25 cellular contexts compared by ENCODE assay signal in genomic region chr18:61062241-61062640, GRCh38.
"Had no signal": no experiment of that assay in that cellular context is flagged by ENCODE, and none has a peak within 500 bp of the region (broad histone marks: within the 10 kb centered on the region; RNA-seq: fewer than 3 reads in every experiment).

No MANE protein-coding gene starts in this region.

- H3K36me3 ChIP-seq: colonic mucosa, esophagus muscularis mucosa, esophagus squamous epithelium, gastrocnemius medialis, gastroesophageal sphincter, heart left ventricle, heart right ventricle had no signal

- H3K27ac Mint-ChIP-seq: dendritic cell treated with granulocyte-macrophage colony-stimulating factor and Interleukin-4, amounts not matched to agents 40 ng/mL and 50 ng/mL, for 4 days; effector memory CD8-positive, alpha-beta T cell; endodermal cell had no signal

- H3K4me1 ChIP-seq: colonic mucosa, esophagus muscularis mucosa, esophagus squamous epithelium, foreskin keratinocyte, gastrocnemius medialis, gastroesophageal sphincter, heart left ventricle, heart right ventricle had no signal

- H3K9me3 Mint-ChIP-seq: endodermal cell had no signal

- H3K27me3 ChIP-seq: colonic mucosa, dorsolateral prefrontal cortex, esophagus muscularis mucosa, esophagus squamous epithelium, foreskin keratinocyte, gastrocnemius medialis, gastroesophageal sphincter, heart left ventricle, heart right ventricle had no signal

- H3K4me3 ChIP-seq: colonic mucosa, coronary artery, dorsolateral prefrontal cortex, esophagus muscularis mucosa, esophagus squamous epithelium, gastrocnemius medialis, gastroesophageal sphincter, heart left ventricle, heart right ventricle had no signal

- H3K9me3 ChIP-seq: colonic mucosa, esophagus muscularis mucosa, esophagus squamous epithelium, gastrocnemius medialis, gastroesophageal sphincter, heart left ventricle, heart right ventricle had no signal

- H3K27ac ChIP-seq: colonic mucosa, coronary artery, dorsolateral prefrontal cortex, epithelial cell of prostate, esophagus muscularis mucosa, esophagus squamous epithelium, foreskin keratinocyte, gastrocnemius medialis, gastroesophageal sphincter, heart left ventricle, heart right ventricle had no signal

- H3K4me3 Mint-ChIP-seq: dendritic cell treated with granulocyte-macrophage colony-stimulating factor and Interleukin-4, amounts not matched to agents 40 ng/mL and 50 ng/mL, for 4 days; effector memory CD8-positive, alpha-beta T cell; endodermal cell had no signal

- DNase-seq: colonic mucosa; cortex of kidney; dermis blood vessel endothelial cell; dorsolateral prefrontal cortex; effector CD4-positive, alpha-beta T cell; effector CD8-positive, alpha-beta T cell; effector memory CD4-positive, alpha-beta T cell; effector memory CD8-positive, alpha-beta T cell; endodermal cell; erythroblast; esophagus squamous epithelium; foreskin fibroblast; foreskin keratinocyte; foreskin melanocyte; gastrocnemius medialis; glutamatergic neuron; head of caudate nucleus; heart left ventricle; heart right ventricle had no signal

- ATAC-seq: effector memory CD8-positive, alpha-beta T cell; esophagus mucosa; foreskin keratinocyte; gastrocnemius medialis; gastroesophageal sphincter; heart left ventricle; heart right ventricle had no signal

- H3K27me3 Mint-ChIP-seq: dendritic cell treated with granulocyte-macrophage colony-stimulating factor and Interleukin-4, amounts not matched to agents 40 ng/mL and 50 ng/mL, for 4 days; effector memory CD8-positive, alpha-beta T cell had no signal
